ENCODE assay signal across 9 cellular contexts in the genomic region with DNA sequence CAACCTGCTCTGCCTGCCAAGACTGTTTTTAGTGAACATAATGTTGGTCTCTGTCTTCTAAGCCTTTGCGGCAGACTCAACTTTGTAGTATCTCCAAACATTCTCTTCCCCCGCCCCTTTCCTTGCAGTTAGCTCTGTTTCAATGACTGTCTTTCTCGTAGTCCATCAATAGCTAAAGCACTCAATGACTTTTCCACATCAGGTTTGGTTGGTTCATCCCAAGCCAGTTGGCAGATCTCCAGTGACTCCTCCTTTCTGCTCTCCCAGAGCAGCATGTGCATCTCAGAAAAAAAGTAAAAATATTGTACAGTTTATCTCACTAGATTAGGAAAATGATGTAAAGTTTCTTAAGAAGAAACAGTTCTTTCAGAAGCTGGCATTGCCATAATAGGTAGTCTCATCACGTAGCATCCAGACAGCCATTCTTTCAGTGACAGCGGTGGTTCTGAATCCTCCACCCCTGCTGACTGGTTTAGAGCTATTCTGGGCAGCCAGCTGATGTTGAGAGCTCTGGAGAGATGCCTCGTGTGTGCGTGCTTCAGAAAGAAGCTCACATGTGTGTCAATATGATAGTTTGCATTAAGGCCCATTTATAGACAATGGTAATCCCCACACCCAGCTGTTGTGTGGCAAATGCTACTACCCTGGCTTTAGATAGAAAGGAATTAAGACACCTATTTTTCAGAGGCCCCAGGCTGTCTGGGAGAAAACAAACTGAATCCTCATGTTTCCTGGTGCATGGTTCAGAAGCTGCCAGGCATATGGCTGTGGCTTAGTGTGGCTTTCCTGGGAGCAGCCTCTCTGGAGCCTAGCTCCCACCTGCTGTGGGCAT. TPM values are rescaled to one million over a fixed set of nuclear protein-coding genes. Genes with fewer than 3 reads are reported as not detected.
DNase-seq lines count a peak whose midpoint lies in the region; ATAC-seq and TF ChIP-seq lines count a peak whose summit lies in the region.
"Had no signal": no experiment of that assay in that cellular context is flagged by ENCODE, and none has a peak within 500 bp of the region (broad histone marks: within the 10 kb centered on the region; RNA-seq: fewer than 3 reads in every experiment).

No MANE protein-coding gene starts in this region.

- no peak overlapping the region for H3K4me3 Mint-ChIP-seq in T-cell
- H3K4me3 Mint-ChIP-seq in stimulated activated memory B cell treated with anti-CD40 and anti-IgM and Interleukin-4, amounts not matched to agents 10 μg/mL and 1 μg/mL and 100 μg/mL, for 72 hours, result no peak overlapping the region

- H3K4me3 ChIP-seq in WERI-Rb-1 (ENCODE audit: low read depth, low read length), result no peak overlapping the region

- DNase-seq in DMS53 treated with DMSO at 0.1 percent for 48 hours (lab: John Stamatoyannopoulos, UW; ENCODE audit: unreplicated experiment) (peak; percentile 87), WERI-Rb-1 (peak; percentile 71), medulla oblongata (ENCODE audit: extremely low spot score) (peak; percentile 94), DMS114 treated with DMSO at 0.1 percent for 48 hours (lab: John Stamatoyannopoulos, UW; ENCODE audit: unreplicated experiment) (no peak), T-cell (no peak)
- DNase-seq: amniotic stem cell had no signal

- H3K36me3 ChIP-seq in WERI-Rb-1, result peaks cover 3% of the 10 kb centered on the region; the same call in 1 of the 2 replicates

- POLR2A ChIA-PET in T-cell (lab: Charles Lee), result interaction anchor here in 1 of 2 donors (0.5 kb wide), 1 partner anchor 368 kb away, joined by 4 read pairs; no protein-coding TSS in a partner anchor

- ATAC-seq in HG03442 (IDR thresholded peaks at IDR 0.05; ENCODE audit: unreplicated experiment), result peak; percentile 85
- no peak for ATAC-seq in T-cell (replicated peaks in 1 of 4)
- no peak for ATAC-seq in stimulated activated memory B cell treated with anti-CD40 and anti-IgM and Interleukin-4, amounts not matched to agents 10 μg/mL and 1 μg/mL and 100 μg/mL, for 72 hours
- ATAC-seq in HG02884 (IDR thresholded peaks at IDR 0.05; ENCODE audit: unreplicated experiment), result no peak

- no peaks in the 10 kb centered on the region for H3K36me3 Mint-ChIP-seq in T-cell
- no peaks in the 10 kb centered on the region for H3K36me3 Mint-ChIP-seq in stimulated activated memory B cell treated with anti-CD40 and anti-IgM and Interleukin-4, amounts not matched to agents 10 μg/mL and 1 μg/mL and 100 μg/mL, for 72 hours

- TF ChIP-seq CTCF in WERI-Rb-1 (IDR thresholded peaks at IDR 0.05; ENCODE audit: low read depth, low read length), result no peak

- H3K4me1 Mint-ChIP-seq in T-cell, result peaks cover 0 to 8% (median 7%) of the 10 kb centered on the region in 3 donors
- H3K4me1 Mint-ChIP-seq in stimulated activated memory B cell treated with anti-CD40 and anti-IgM and Interleukin-4, amounts not matched to agents 10 μg/mL and 1 μg/mL and 100 μg/mL, for 72 hours, result no peaks in the 10 kb centered on the region

- peaks cover 0 to 14% of the 10 kb centered on the region in 2 donors for H3K27me3 Mint-ChIP-seq in T-cell
- H3K27me3 Mint-ChIP-seq in stimulated activated memory B cell treated with anti-CD40 and anti-IgM and Interleukin-4, amounts not matched to agents 10 μg/mL and 1 μg/mL and 100 μg/mL, for 72 hours, result peaks cover 41% of the 10 kb centered on the region

- no peaks in the 10 kb centered on the region for H3K27me3 ChIP-seq in WERI-Rb-1 (ENCODE audit: insufficient read depth, low read depth, severe bottlenecking)

- peak overlapping the region; percentile 57 for H3K27ac ChIP-seq in WERI-Rb-1

- no peak overlapping the region for H3K27ac Mint-ChIP-seq in T-cell
- H3K27ac Mint-ChIP-seq in stimulated activated memory B cell treated with anti-CD40 and anti-IgM and Interleukin-4, amounts not matched to agents 10 μg/mL and 1 μg/mL and 100 μg/mL, for 72 hours, result no peak overlapping the region

- no peaks in the 10 kb centered on the region for H3K9me3 Mint-ChIP-seq in T-cell
- no peaks in the 10 kb centered on the region for H3K9me3 Mint-ChIP-seq in stimulated activated memory B cell treated with anti-CD40 and anti-IgM and Interleukin-4, amounts not matched to agents 10 μg/mL and 1 μg/mL and 100 μg/mL, for 72 hours

- CTCF ChIA-PET in T-cell (lab: Charles Lee), result no interaction called here

- H3K9me3 ChIP-seq in WERI-Rb-1 (ENCODE audit: severe bottlenecking), result no peaks in the 10 kb centered on the region

RNA-seq across cellular contexts. Expression of a gene that starts 53.2 kb away (rescaled TPM):
- total RNA-seq in T-cell, result 1 to 10 TPM; 2.0 to 7.3 (median 5.0) TPM

RNA-seq across cellular contexts. Expression of a gene that starts 53.6 kb away (rescaled TPM):
- total RNA-seq in T-cell, result under 1 TPM in 4 of 5 donors, not detected in 1; 0.30 to 0.99 (median 0.74) TPM

Comparison
In these comparisons a context has a peak if more than half of its experiments do, and no peak if none do; other contexts are left out.
1. DNase-seq: peak in DMS53 treated with DMSO at 0.1 percent for 48 hours (single experiment), WERI-Rb-1 (single experiment) and medulla oblongata (single experiment); none in DMS114 treated with DMSO at 0.1 percent for 48 hours (single experiment) and T-cell (0 of 34).